In the genomic region with DNA sequence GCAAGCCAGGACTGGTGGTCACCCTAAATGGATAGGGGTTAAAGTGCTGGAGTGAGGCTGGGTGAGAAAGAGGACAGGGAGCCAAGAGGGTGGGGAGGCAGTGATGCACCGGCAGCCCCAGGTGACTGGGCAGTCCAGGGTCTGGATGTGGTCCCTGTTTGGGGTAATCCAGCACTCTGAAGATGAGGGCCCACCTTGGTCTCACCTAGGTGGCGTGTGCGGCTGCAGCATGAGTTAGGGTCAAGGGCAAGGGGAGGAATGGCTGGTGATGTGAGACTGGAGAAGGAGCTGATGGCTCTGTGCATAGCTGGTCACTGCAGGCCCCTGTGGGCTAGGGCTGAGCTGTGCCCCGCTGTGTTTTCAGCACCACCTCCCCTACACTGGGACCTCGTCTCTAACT, we compare ENCODE assay signal across 25 cellular contexts. TPM values are rescaled to one million over a fixed set of nuclear protein-coding genes. Genes with fewer than 3 reads are reported as not detected.
DNase-seq lines count a peak whose midpoint lies in the region; ATAC-seq, FAIRE-seq and TF ChIP-seq lines count a peak whose summit lies in the region.
"Had no signal": no experiment of that assay in that cellular context is flagged by ENCODE, and none has a peak within 500 bp of the region (broad histone marks: within the 10 kb centered on the region; RNA-seq: fewer than 3 reads in every experiment).

No MANE protein-coding gene starts in this region.

- DNase-seq in A549 (ENCODE audit: low read depth in 1 of 2, low spot score in 1 of 2) = no peak
- no peak for DNase-seq in RWPE1 (ENCODE audit: low spot score)
- DNase-seq in H1 (ENCODE audit: low read depth in 1 of 2, low spot score in 2 of 2) = no peak
- DNase-seq in sciatic nerve (ENCODE audit: low spot score) = peak; percentile 53
- DNase-seq in HK-2 (ENCODE audit: unreplicated experiment) = no peak
- DNase-seq in SKM-1 treated with dmso at 0.1 percent for 144 hours (lab: John Stamatoyannopoulos, UW; ENCODE audit: unreplicated experiment) = no peak
- DNase-seq in NCI-H524 (lab: John Stamatoyannopoulos, UW) = no peak
- DNase-seq: C1 segment of cervical spinal cord, DMS53, GDM1, GOT3, KBM-7, NCI-H1105, NCI-H146, NCI-H2029, NCI-H2227 treated with DMSO at 0.1 percent for 48 hours, NCI-H510A, NCI-H748 treated with DMSO at 0.1 percent for 48 hours had no signal

- H3K4ac ChIP-seq in H1 (replicated peaks; ENCODE audit: insufficient read length, low read depth, low read length) = no peak overlapping the region

- H2BK5ac ChIP-seq in H1 (ENCODE audit: low read depth, low read length) = no peak overlapping the region

- intact Hi-C loops in sciatic nerve (cut with DNase I) = loop anchor here (10.0 kb wide), 1 partner anchor 146 kb away; no protein-coding TSS in a partner anchor

- no peak overlapping the region for H2AFZ ChIP-seq in H1 (ENCODE audit: low read length)

- TF ChIP-seq RAD21 in A549 (conservative IDR thresholded peaks at IDR 0.05 in 1 of 2, IDR thresholded peaks at IDR 0.05 in 1 of 2) = no peak
- TF ChIP-seq RAD21 in H1 (IDR thresholded peaks at IDR 0.05 in 1 of 2, conservative IDR thresholded peaks at IDR 0.05 in 1 of 2; ENCODE audit: low read depth in 2 of 2, low read length in 2 of 2) = no peak

- H4K8ac ChIP-seq in H1 (ENCODE audit: extremely low read depth, insufficient read depth, low read length) = no peak overlapping the region

- H3K79me2 ChIP-seq in H1 (ENCODE audit: control insufficient read depth in 1 of 2, insufficient read depth in 2 of 2, low read length in 2 of 2) = no peaks in the 10 kb centered on the region

- 94% methylated on average over 5 of the region's 5 CpGs for WGBS in A549 (ENCODE audit: missing lambda C conversion rate)
- WGBS in H1 (ENCODE audit: extremely low coverage in 1 of 2, insufficient coverage in 1 of 2, insufficient read length in 1 of 2, insufficient replicate concordance in 2 of 2, low coverage in 1 of 2, low lambda C conversion rate in 2 of 2, missing lambda C conversion rate in 1 of 2), 2 experiments = 84% methylated on average over 5 of the region's 5 CpGs; no CpG with 5 or more reads in 1 of the 2 experiments

- H2BK20ac ChIP-seq in H1 (ENCODE audit: low read length) = no peak overlapping the region

- H4K20me1 ChIP-seq in H1 (replicated peaks in 1 of 2; ENCODE audit: control insufficient read depth in 1 of 2, insufficient read depth in 2 of 2, low read length in 2 of 2) = peaks cover 0 to 1% of the 10 kb centered on the region in 2 experiments

- no peak overlapping the region for H2BK120ac ChIP-seq in H1 (replicated peaks; ENCODE audit: low read depth, low read length)

- POLR2A ChIA-PET in A549 (lab: Yijun Ruan, JAX) (no interaction called here), RWPE1 (lab: Yijun Ruan, JAX; ENCODE audit: low non-redundant PET) (no interaction called here), H1 (lab: Charles Lee; ENCODE audit: partially characterized antibody) (interaction anchor here (1.5 to 4.9 kb wide), 7 partner anchors 8 to 185 kb away, joined by 4 to 39 read pairs (median 14); a partner anchor contains a TSS)

- H3K27me3 ChIP-seq in H1 (replicated peaks in 1 of 4; ENCODE audit: control insufficient read depth in 3 of 4, extremely low read depth in 1 of 4, insufficient read depth in 3 of 4, low read length in 3 of 4) = no peaks in the 10 kb centered on the region

- H3K9me3 ChIP-seq in A549 (peaks cover 13% of the 10 kb centered on the region), H1 (ENCODE audit: insufficient read depth in 2 of 2, low read depth in 1 of 2, low read length in 1 of 2) (peaks cover 0 to 3% of the 10 kb centered on the region in 2 experiments; a peak in 2 of 4 replicates)

- no peak overlapping the region for H3K14ac ChIP-seq in H1 (ENCODE audit: insufficient read length)

- no peak overlapping the region for H4K5ac ChIP-seq in H1 (ENCODE audit: insufficient read length, low read depth, low read length)

- H3K9ac ChIP-seq in H1 (replicated peaks in 1 of 4; ENCODE audit: extremely low read depth in 1 of 4, low read depth in 3 of 4, low read length in 3 of 4) = no peak overlapping the region

- H2BK12ac ChIP-seq in H1 (ENCODE audit: low read depth, low read length) = no peak overlapping the region

- H3K27ac ChIP-seq in A549 = peak overlapping the region in 1 of 2 experiments; percentile 97; a peak in 3 of 6 replicates
- peak overlapping the region; percentile 92 for H3K27ac ChIP-seq in RWPE1
- no peak overlapping the region for H3K27ac ChIP-seq in H1 (ENCODE audit: low read depth, low read length)
- H3K27ac ChIP-seq: 22Rv1 had no signal

- H3K23ac ChIP-seq in H1 (ENCODE audit: insufficient read length) = no peak overlapping the region

- TF ChIP-seq CTCF in A549 (IDR thresholded peaks at IDR 0.05) = no peak
- no peak for TF ChIP-seq CTCF in RWPE1 (conservative IDR thresholded peaks at IDR 0.05; ENCODE audit: low read depth)
- no peak for TF ChIP-seq CTCF in H1 (IDR thresholded peaks at IDR 0.05; ENCODE audit: control extremely low read depth in 1 of 3, insufficient read depth in 1 of 3, low read depth in 1 of 3, low read length in 3 of 3)

- H3K4me3 ChIP-seq in A549 = no peak overlapping the region
- no peak overlapping the region for H3K4me3 ChIP-seq in H1 (ENCODE audit: extremely low read depth in 1 of 4, insufficient read depth in 2 of 4, low read depth in 3 of 4, low read length in 4 of 4)

- no peak overlapping the region for H3K18ac ChIP-seq in H1 (ENCODE audit: extremely low read depth, low read length)

- H3K4me2 ChIP-seq in A549 = 0 out of 3 replicates have a peak overlapping the region, but pooled peaks have one; percentile 94
- no peak overlapping the region for H3K4me2 ChIP-seq in H1 (ENCODE audit: insufficient read depth in 1 of 2, low read depth in 2 of 2, low read length in 2 of 2)

- no peak overlapping the region for H4K91ac ChIP-seq in H1 (replicated peaks; ENCODE audit: insufficient read length, low read length)

- H2BK15ac ChIP-seq in H1 (ENCODE audit: low read length) = no peak overlapping the region

- peaks cover 4% of the 10 kb centered on the region for H3K23me2 ChIP-seq in H1 (ENCODE audit: low read depth, low read length)

- H3K56ac ChIP-seq in H1 (replicated peaks; ENCODE audit: insufficient read length, low read depth, low read length) = no peak overlapping the region

- no peaks in the 10 kb centered on the region; a peak in 1 of 8 replicates for H3K36me3 ChIP-seq in H1 (ENCODE audit: control insufficient read depth in 2 of 4, insufficient read depth in 4 of 4, low read length in 3 of 4)

- TF ChIP-seq POLR2A in A549 (IDR thresholded peaks at IDR 0.05; ENCODE audit: low read length) (no peak), H1 (IDR thresholded peaks at IDR 0.05; ENCODE audit: control extremely low read depth in 1 of 2, low read depth in 2 of 2, low read length in 2 of 2) (no peak)

- TF ChIP-seq EP300 in A549 (IDR thresholded peaks at IDR 0.05) = no peak
- no peak for TF ChIP-seq EP300 in H1 (IDR thresholded peaks at IDR 0.05; ENCODE audit: borderline replicate concordance in 1 of 2, low read depth in 2 of 2, low read length in 2 of 2)

- H3K4me1 ChIP-seq in A549 (peaks cover 30% of the 10 kb centered on the region), H1 (replicated peaks in 1 of 4; ENCODE audit: control insufficient read depth in 3 of 4, insufficient read depth in 4 of 4, low read length in 3 of 4) (0 out of 7 replicates have a peak, but pooled peaks cover 0 to 2% (median 0%) of the 10 kb centered on the region in 4 experiments)

- no peak for ATAC-seq in A549
- no peak for ATAC-seq in sciatic nerve
- no peak for ATAC-seq in HG03342 (IDR thresholded peaks at IDR 0.05; ENCODE audit: unreplicated experiment)
- ATAC-seq: Right ventricle myocardium inferior had no signal

- CTCF ChIA-PET in A549 (lab: Yijun Ruan, JAX) (interaction anchor here (0.8 to 8.4 kb wide), 17 partner anchors 8 to 238 kb away, joined by 3 to 309 read pairs (median 17); a partner anchor contains a TSS), RWPE1 (lab: Yijun Ruan, JAX) (interaction anchor here (0.6 kb wide), 2 partner anchors 78 to 322 kb away, joined by 3 read pairs; no protein-coding TSS in a partner anchor), H1 (lab: Charles Lee; ENCODE audit: partially characterized antibody) (interaction anchor here (0.6 to 4.1 kb wide), 21 partner anchors 10 to 244 kb away, joined by 3 to 58 read pairs (median 5); a partner anchor contains a TSS)

- H3K79me1 ChIP-seq in H1 (ENCODE audit: low read depth, low read length) = no peaks in the 10 kb centered on the region

- no peak for FAIRE-seq in A549 (lab: Jason Lieb, UNC)
- FAIRE-seq in H1 (lab: Jason Lieb, UNC) = no peak
- FAIRE-seq: D721Med, GM19239, RCC 7860 had no signal

- H2AK5ac ChIP-seq in H1 (ENCODE audit: low read depth, low read length) = peak overlapping the region; percentile 28; the same call in 1 of the 2 replicates

RNA-seq across cellular contexts. Expression of a gene that starts 1.6 kb away (rescaled TPM):
- 30.4 and 32.4 TPM in 2 replicates for polyA plus RNA-seq in A549 (2011; rRNA removed)
- polyA plus RNA-seq in A549 (2012; cell fraction: cytosol; rRNA removed) = 12.2 and 17.4 TPM in 2 replicates
- 25.9 and 28.2 TPM in 2 replicates for polyA plus RNA-seq in A549 (2012; cell fraction: nucleus; rRNA removed)
- 20.8 to 28.3 TPM (median 25.2 TPM) in 3 replicates for polyA plus RNA-seq in A549 (2017; fragmentation: RNase III; extraction: RNeasy Plus Mini Kit Qiagen cat#74134 plus additional on column Dnase treatment)
- polyA minus RNA-seq in A549 (2011; rRNA and poly(A)+ RNA removed) = 48.3 and 54.9 TPM in 2 replicates
- 11.4 and 14.7 TPM in 2 replicates for total RNA-seq in H1 (2021; fragmentation: NEBNext Ultra II Directional; extraction: Animal tissue kit (Norgen Biotek cat#: 25700))
- polyA plus RNA-seq in H1 (2011; rRNA removed) = 15.5 and 16.7 TPM in 2 replicates
- polyA plus RNA-seq in H1 (2011; cell fraction: cytosol; rRNA removed) = 14.0 TPM
- polyA plus RNA-seq in H1 (2011; cell fraction: nucleus; rRNA removed) = 18.4 TPM
- polyA plus RNA-seq in H1 (2012, experiment 1 of 2) = 8.1 to 14.1 TPM (median 12.9 TPM) in 4 replicates
- polyA plus RNA-seq in H1 (2012, experiment 2 of 2) = 8.0 TPM
- 11.8 TPM for polyA plus RNA-seq in H1 (2013, experiment 1 of 2)
- polyA plus RNA-seq in H1 (2013, experiment 2 of 2) = 16.2 TPM
- 17.1 and 17.6 TPM in 2 replicates for polyA minus RNA-seq in H1 (2011; rRNA and poly(A)+ RNA removed)
- polyA minus RNA-seq in H1 (2011; cell fraction: cytosol; rRNA and poly(A)+ RNA removed) = 13.9 TPM
- polyA minus RNA-seq in H1 (2011; cell fraction: nucleus; rRNA and poly(A)+ RNA removed) = 15.1 TPM
- 117 TPM for total RNA-seq in sciatic nerve

RNA-seq across cellular contexts. Expression of a gene that starts 18.0 kb away (rescaled TPM):
- polyA plus RNA-seq in A549 (2011; rRNA removed) (not detected in 2 replicates), A549 (2017; fragmentation: RNase III; extraction: RNeasy Plus Mini Kit Qiagen cat#74134 plus additional on column Dnase treatment) (0.09 to 0.44 TPM (median 0.25 TPM) in 3 replicates), H1 (2011; rRNA removed) (1.1 and 1.2 TPM in 2 replicates)
- 0.04 TPM in 1 of 2 replicates, not detected in the other for polyA plus RNA-seq in A549 (2012; cell fraction: cytosol; rRNA removed)
- not detected in 2 replicates for polyA plus RNA-seq in A549 (2012; cell fraction: nucleus; rRNA removed)
- not detected in 2 replicates for polyA minus RNA-seq in A549 (2011; rRNA and poly(A)+ RNA removed)
- total RNA-seq in H1 (2021; fragmentation: NEBNext Ultra II Directional; extraction: Animal tissue kit (Norgen Biotek cat#: 25700)) = 0.67 and 1.9 TPM in 2 replicates
- polyA plus RNA-seq in H1 (2011; cell fraction: cytosol; rRNA removed) = 2.9 TPM
- 6.5 TPM for polyA plus RNA-seq in H1 (2011; cell fraction: nucleus; rRNA removed)
- polyA plus RNA-seq in H1 (2012, experiment 1 of 2) = 1.5 to 3.5 TPM (median 2.8 TPM) in 4 replicates
- polyA plus RNA-seq in H1 (2012, experiment 2 of 2) = 0.70 TPM
- 1.1 TPM for polyA plus RNA-seq in H1 (2013, experiment 1 of 2)
- polyA plus RNA-seq in H1 (2013, experiment 2 of 2) = 0.90 TPM
- 1.4 and 3.5 TPM in 2 replicates for polyA minus RNA-seq in H1 (2011; rRNA and poly(A)+ RNA removed)
- polyA minus RNA-seq in H1 (2011; cell fraction: cytosol; rRNA and poly(A)+ RNA removed) = not detected
- 3.3 TPM for polyA minus RNA-seq in H1 (2011; cell fraction: nucleus; rRNA and poly(A)+ RNA removed)
- 4.5 TPM for total RNA-seq in sciatic nerve
- total RNA-seq: SK-MEL-5 had no signal

RNA-seq across cellular contexts. Expression of a gene that starts 18.4 kb away (rescaled TPM):
- polyA plus RNA-seq in A549 (2011; rRNA removed) = 36.0 and 57.8 TPM in 2 replicates
- 18.5 and 25.0 TPM in 2 replicates for polyA plus RNA-seq in A549 (2012; cell fraction: cytosol; rRNA removed)
- polyA plus RNA-seq in A549 (2012; cell fraction: nucleus; rRNA removed) = 52.6 and 57.7 TPM in 2 replicates
- polyA plus RNA-seq in A549 (2017; fragmentation: RNase III; extraction: RNeasy Plus Mini Kit Qiagen cat#74134 plus additional on column Dnase treatment) = 24.8 to 40.4 TPM (median 31.4 TPM) in 3 replicates
- polyA minus RNA-seq in A549 (2011; rRNA and poly(A)+ RNA removed) = 30.6 and 32.9 TPM in 2 replicates
- total RNA-seq in H1 (2021; fragmentation: NEBNext Ultra II Directional; extraction: Animal tissue kit (Norgen Biotek cat#: 25700)) = 6.9 and 7.7 TPM in 2 replicates
- 16.3 and 19.3 TPM in 2 replicates for polyA plus RNA-seq in H1 (2011; rRNA removed)
- 18.6 TPM for polyA plus RNA-seq in H1 (2011; cell fraction: cytosol; rRNA removed)
- polyA plus RNA-seq in H1 (2011; cell fraction: nucleus; rRNA removed) = 26.5 TPM
- polyA plus RNA-seq in H1 (2012, experiment 1 of 2) = 7.2 to 11.4 TPM (median 9.5 TPM) in 4 replicates
- polyA plus RNA-seq in H1 (2012, experiment 2 of 2) = 7.6 TPM
- 9.3 TPM for polyA plus RNA-seq in H1 (2013, experiment 1 of 2)
- 7.6 TPM for polyA plus RNA-seq in H1 (2013, experiment 2 of 2)
- polyA minus RNA-seq in H1 (2011; rRNA and poly(A)+ RNA removed) = 12.8 and 12.9 TPM in 2 replicates
- 3.0 TPM for polyA minus RNA-seq in H1 (2011; cell fraction: cytosol; rRNA and poly(A)+ RNA removed)
- 5.2 TPM for polyA minus RNA-seq in H1 (2011; cell fraction: nucleus; rRNA and poly(A)+ RNA removed)
- 628 TPM for total RNA-seq in sciatic nerve

RNA-seq across cellular contexts. Expression of a gene that starts 19.5 kb away (rescaled TPM):
- polyA plus RNA-seq in A549 (2011; rRNA removed) (24.9 and 32.7 TPM in 2 replicates), A549 (2017; fragmentation: RNase III; extraction: RNeasy Plus Mini Kit Qiagen cat#74134 plus additional on column Dnase treatment) (17.4 to 22.5 TPM (median 19.3 TPM) in 3 replicates), H1 (2011; rRNA removed) (26.3 and 43.9 TPM in 2 replicates)
- polyA plus RNA-seq in A549 (2012; cell fraction: cytosol; rRNA removed) = 16.3 and 19.7 TPM in 2 replicates
- 222 and 235 TPM in 2 replicates for polyA plus RNA-seq in A549 (2012; cell fraction: nucleus; rRNA removed)
- 18.9 and 26.1 TPM in 2 replicates for polyA minus RNA-seq in A549 (2011; rRNA and poly(A)+ RNA removed)
- total RNA-seq in H1 (2021; fragmentation: NEBNext Ultra II Directional; extraction: Animal tissue kit (Norgen Biotek cat#: 25700)) = 19.9 and 20.4 TPM in 2 replicates
- 29.3 TPM for polyA plus RNA-seq in H1 (2011; cell fraction: cytosol; rRNA removed)
- 56.8 TPM for polyA plus RNA-seq in H1 (2011; cell fraction: nucleus; rRNA removed)
- polyA plus RNA-seq in H1 (2012, experiment 1 of 2) = 13.4 to 23.8 TPM (median 20.6 TPM) in 4 replicates
- 16.7 TPM for polyA plus RNA-seq in H1 (2012, experiment 2 of 2)
- polyA plus RNA-seq in H1 (2013, experiment 1 of 2) = 41.1 TPM
- polyA plus RNA-seq in H1 (2013, experiment 2 of 2) = 32.6 TPM
- polyA minus RNA-seq in H1 (2011; rRNA and poly(A)+ RNA removed) = 41.2 and 41.6 TPM in 2 replicates
- 27.0 TPM for polyA minus RNA-seq in H1 (2011; cell fraction: cytosol; rRNA and poly(A)+ RNA removed)
- 31.5 TPM for polyA minus RNA-seq in H1 (2011; cell fraction: nucleus; rRNA and poly(A)+ RNA removed)
- total RNA-seq in sciatic nerve = 43.8 TPM

RNA-seq across cellular contexts. Expression of a gene that starts 50.1 kb away (rescaled TPM):
- 107 and 109 TPM in 2 replicates for polyA plus RNA-seq in A549 (2011; rRNA removed)
- polyA plus RNA-seq in A549 (2012; cell fraction: cytosol; rRNA removed) = 24.7 and 35.9 TPM in 2 replicates
- polyA plus RNA-seq in A549 (2012; cell fraction: nucleus; rRNA removed) = 43.1 and 64.1 TPM in 2 replicates
- 61.2 to 76.2 TPM (median 65.5 TPM) in 3 replicates for polyA plus RNA-seq in A549 (2017; fragmentation: RNase III; extraction: RNeasy Plus Mini Kit Qiagen cat#74134 plus additional on column Dnase treatment)
- polyA minus RNA-seq in A549 (2011; rRNA and poly(A)+ RNA removed) = 51.9 and 53.4 TPM in 2 replicates
- total RNA-seq in H1 (2021; fragmentation: NEBNext Ultra II Directional; extraction: Animal tissue kit (Norgen Biotek cat#: 25700)) = 5.0 and 7.3 TPM in 2 replicates
- polyA plus RNA-seq in H1 (2011; rRNA removed) = 3.5 and 4.4 TPM in 2 replicates
- polyA plus RNA-seq in H1 (2011; cell fraction: cytosol; rRNA removed) = 5.3 TPM
- polyA plus RNA-seq in H1 (2011; cell fraction: nucleus; rRNA removed) = 8.3 TPM
- 6.8 to 8.0 TPM (median 7.2 TPM) in 4 replicates for polyA plus RNA-seq in H1 (2012, experiment 1 of 2)
- polyA plus RNA-seq in H1 (2012, experiment 2 of 2) = 1.6 TPM
- polyA plus RNA-seq in H1 (2013, experiment 1 of 2) = 7.8 TPM
- 8.1 TPM for polyA plus RNA-seq in H1 (2013, experiment 2 of 2)
- 5.7 and 6.4 TPM in 2 replicates for polyA minus RNA-seq in H1 (2011; rRNA and poly(A)+ RNA removed)
- 1.1 TPM for polyA minus RNA-seq in H1 (2011; cell fraction: cytosol; rRNA and poly(A)+ RNA removed)
- 7.2 TPM for polyA minus RNA-seq in H1 (2011; cell fraction: nucleus; rRNA and poly(A)+ RNA removed)
- 662 TPM for total RNA-seq in sciatic nerve

Comparison
In these comparisons a context has a peak if more than half of its experiments do, and no peak if none do; other contexts are left out.
1. RNA of a gene that starts 18.4 kb away (total RNA-seq): 628 TPM in sciatic nerve (single experiment); 6.9 to 7.7 TPM in H1; every median in the first group is over 10 times any median in the second.